Comparison of ENCODE assay signal across 25 cellular contexts in genomic region chr2:98296435-98296834, GRCh38. TPM values are rescaled to one million over a fixed set of nuclear protein-coding genes. Genes with fewer than 3 reads are reported as not detected.
DNase-seq lines count a peak whose midpoint lies in the region; TF ChIP-seq lines count a peak whose summit lies in the region.
"Had no signal": no experiment of that assay in that cellular context is flagged by ENCODE, and none has a peak within 500 bp of the region (broad histone marks: within the 10 kb centered on the region; RNA-seq: fewer than 3 reads in every experiment).

No MANE protein-coding gene starts in this region.

- peaks cover 7% of the 10 kb centered on the region; the same call in 1 of the 2 replicates for H3K27me3 ChIP-seq in SJCRH30
- peaks cover 8% of the 10 kb centered on the region for H3K27me3 ChIP-seq in osteoblast (ENCODE audit: insufficient read depth, low read length)
- H3K27me3 ChIP-seq: BLaER1 treated with 17β-estradiol and CSF1 and Interleukin-3, amounts not matched to agents 10 nM and 100 nM had no signal

- CTCF ChIA-PET in OCI-LY7 (lab: Charles Lee; ENCODE audit: unreplicated experiment), result no interaction called here

- no peak overlapping the region for H3K27ac ChIP-seq in SJCRH30
- H3K27ac ChIP-seq in osteoblast (ENCODE audit: low read depth, low read length), result no peak overlapping the region
- no peak overlapping the region for H3K27ac ChIP-seq in coronary artery
- H3K27ac ChIP-seq in OCI-LY7 (ENCODE audit: low read depth, low read length, poor library complexity, severe bottlenecking), result no peak overlapping the region
- H3K27ac ChIP-seq: A549; BLaER1 treated with 17β-estradiol and CSF1 and Interleukin-3, amounts not matched to agents 10 nM and 100 nM; RWPE1; SK-N-MC had no signal

- H3K27ac Mint-ChIP-seq in glutamatergic neuron (ENCODE audit: unreplicated experiment), result peak overlapping the region; percentile 69
- H3K27ac Mint-ChIP-seq: CD4-positive, alpha-beta T cell had no signal

- H2AFZ ChIP-seq in osteoblast (ENCODE audit: low read length), result no peak overlapping the region
- H2AFZ ChIP-seq in OCI-LY7 (ENCODE audit: low read length), result no peak overlapping the region

- DNase-seq in DMS53 treated with DMSO at 0.1 percent for 48 hours (lab: John Stamatoyannopoulos, UW; ENCODE audit: unreplicated experiment) (peak; percentile 91), SJCRH30 (peak; percentile 35 to 56), glutamatergic neuron (peak; percentile 73), osteoblast (ENCODE audit: insufficient read length, low spot score, missing footprints) (peak; percentile 31), coronary artery (ENCODE audit: low spot score) (no peak), OCI-LY7 (ENCODE audit: low spot score) (no peak)
- no peak for DNase-seq in activated CD4-positive, alpha-beta T cell treated with anti-CD3 and anti-CD28 coated beads, Interleukin-2, amount 50 U/mL, for 4 hours
- DNase-seq: AML-193; CD4-positive, alpha-beta T cell; DMS79 treated with DMSO at 0.1 percent for 48 hours; GF-D8; KG1; MM.1S; NCI-H187; NCI-H2081 treated with DMSO at 0.1 percent for 48 hours; NCI-H446; NCI-H524 treated with DMSO at 0.1 percent for 48 hours; NCI-H774; SHP77 had no signal

- POLR2A ChIA-PET in OCI-LY7 (lab: Charles Lee), result no interaction called here

- BruUV-seq in OCI-LY7 (replicated peaks; lab: Mats Ljungman, UMichigan), result no TSS peak

- no peak overlapping the region for H3K4me3 ChIP-seq in SJCRH30
- H3K4me3 ChIP-seq in osteoblast (ENCODE audit: insufficient read depth, low read length), result no peak overlapping the region
- H3K4me3 ChIP-seq in coronary artery, result no peak overlapping the region
- H3K4me3 ChIP-seq in OCI-LY7 (ENCODE audit: low read depth, low read length, poor library complexity, severe bottlenecking), result no peak overlapping the region
- H3K4me3 ChIP-seq: A549; BLaER1 treated with 17β-estradiol and CSF1 and Interleukin-3, amounts not matched to agents 10 nM and 100 nM; SK-N-MC had no signal

- no peak overlapping the region for H3K4me3 Mint-ChIP-seq in glutamatergic neuron (ENCODE audit: unreplicated experiment)
- H3K4me3 Mint-ChIP-seq: CD4-positive, alpha-beta T cell had no signal

- H4K20me1 ChIP-seq in osteoblast (ENCODE audit: insufficient read depth, low read length) (no peaks in the 10 kb centered on the region), OCI-LY7 (ENCODE audit: insufficient read depth, low read length) (no peaks in the 10 kb centered on the region)
- H4K20me1 ChIP-seq: BLaER1 treated with 17β-estradiol and CSF1 and Interleukin-3, amounts not matched to agents 10 nM and 100 nM had no signal

- no peaks in the 10 kb centered on the region for H3K36me3 ChIP-seq in SJCRH30
- H3K36me3 ChIP-seq in osteoblast (ENCODE audit: insufficient read depth, low read length), result no peaks in the 10 kb centered on the region
- H3K36me3 ChIP-seq in OCI-LY7 (ENCODE audit: insufficient read depth, low read length), result no peaks in the 10 kb centered on the region
- H3K36me3 ChIP-seq: BLaER1 treated with 17β-estradiol and CSF1 and Interleukin-3, amounts not matched to agents 10 nM and 100 nM had no signal

- H3K4me2 ChIP-seq in osteoblast (ENCODE audit: insufficient read depth, low read length), result no peak overlapping the region
- H3K4me2 ChIP-seq in OCI-LY7 (ENCODE audit: low read length), result no peak overlapping the region
- H3K4me2 ChIP-seq: A549 had no signal

- H3K27me3 Mint-ChIP-seq in glutamatergic neuron (ENCODE audit: unreplicated experiment), result peaks cover 4% of the 10 kb centered on the region

- H3K9me2 ChIP-seq in OCI-LY7 (ENCODE audit: insufficient read depth, low read length), result no peaks in the 10 kb centered on the region

- H3K4me1 ChIP-seq in SJCRH30, result no peaks in the 10 kb centered on the region
- H3K4me1 ChIP-seq in osteoblast (ENCODE audit: insufficient read depth, low read length), result no peaks in the 10 kb centered on the region
- no peaks in the 10 kb centered on the region for H3K4me1 ChIP-seq in OCI-LY7 (ENCODE audit: insufficient read depth, low read length, poor library complexity, severe bottlenecking)
- H3K4me1 ChIP-seq: A549 had no signal

- H3K79me2 ChIP-seq in osteoblast (ENCODE audit: insufficient read depth, low read length) (no peaks in the 10 kb centered on the region), OCI-LY7 (ENCODE audit: insufficient read depth, low read depth, low read length) (no peaks in the 10 kb centered on the region)

- peaks cover 9% of the 10 kb centered on the region for H3K9me3 Mint-ChIP-seq in glutamatergic neuron (ENCODE audit: unreplicated experiment)
- H3K9me3 Mint-ChIP-seq: CD4-positive, alpha-beta T cell had no signal

- H3K4me1 Mint-ChIP-seq in glutamatergic neuron (ENCODE audit: low read depth, unreplicated experiment), result peaks cover 8% of the 10 kb centered on the region

- H3K36me3 Mint-ChIP-seq in glutamatergic neuron (ENCODE audit: unreplicated experiment), result peaks cover 3% of the 10 kb centered on the region

- intact Hi-C loops in OCI-LY7 (cut with micrococcal nuclease; ENCODE audit: unreplicated experiment), result no loop called here

- H3K9me3 ChIP-seq in SJCRH30 (replicated peaks) (no peaks in the 10 kb centered on the region), osteoblast (ENCODE audit: low read depth, low read length) (no peaks in the 10 kb centered on the region), OCI-LY7 (ENCODE audit: low read length) (no peaks in the 10 kb centered on the region)
- H3K9me3 ChIP-seq: A549; BLaER1 treated with 17β-estradiol and CSF1 and Interleukin-3, amounts not matched to agents 10 nM and 100 nM had no signal

- TF ChIP-seq CTCF in glutamatergic neuron (IDR thresholded peaks at IDR 0.05; ENCODE audit: partially characterized antibody, unreplicated experiment), result no peak
- TF ChIP-seq CTCF in osteoblast (IDR thresholded peaks at IDR 0.05; ENCODE audit: extremely low read depth, low read depth, low read length), result no peak
- no peak for TF ChIP-seq CTCF in coronary artery (IDR thresholded peaks at IDR 0.05)
- TF ChIP-seq CTCF in OCI-LY7 (conservative IDR thresholded peaks at IDR 0.05; ENCODE audit: low read length), result no peak

RNA-seq across cellular contexts. Expression of gene CNGA3, which starts 49.8 kb away (rescaled TPM):
- 0.08 TPM in 1 of 2 replicates, not detected in the other for total RNA-seq in SJCRH30 (2014; rRNA removed; shearing (Covaris generic))
- total RNA-seq in glutamatergic neuron (ENCODE audit: unreplicated experiment), result 7.6 TPM
- 0.29 and 0.36 TPM in 2 replicates for total RNA-seq in osteoblast
- total RNA-seq in OCI-LY7 (2014; rRNA removed; shearing (Covaris generic)), result not detected in 2 replicates
- total RNA-seq in OCI-LY7 (2022), result not detected in 2 replicates
- total RNA-seq: CD4-positive, alpha-beta T cell; HT1080; T-helper 1 cell treated with Interleukin-12 subunit alpha and Interleukin-12 subunit beta and Interleukin-4 antibody, amounts not matched to agents 30 ng/mL and 1 ng/mL, for 36 hours had no signal

Comparison
In these comparisons a context has a peak if more than half of its experiments do, and no peak if none do; other contexts are left out.
1. DNase-seq: peak in DMS53 treated with DMSO at 0.1 percent for 48 hours (single experiment), SJCRH30 (2 of 2), glutamatergic neuron (single experiment) and osteoblast (single experiment); none in activated CD4-positive, alpha-beta T cell treated with anti-CD3 and anti-CD28 coated beads, Interleukin-2, amount 50 U/mL, for 4 hours (0 of 2), coronary artery (single experiment) and OCI-LY7 (single experiment).